In genomic region chr15:53811530-53811929, GRCh38 we compare ENCODE assay signal across 11 cellular contexts. TPM values are rescaled to one million over a fixed set of nuclear protein-coding genes. Genes with fewer than 3 reads are reported as not detected.
DNase-seq lines count a peak whose midpoint lies in the region; ATAC-seq and TF ChIP-seq lines count a peak whose summit lies in the region.
"Had no signal": no experiment of that assay in that cellular context is flagged by ENCODE, and none has a peak within 500 bp of the region (broad histone marks: within the 10 kb centered on the region; RNA-seq: fewer than 3 reads in every experiment).

No MANE protein-coding gene starts in this region.

- H3K27ac ChIP-seq in A673 (ENCODE audit: low read depth, low read length, poor library complexity, severe bottlenecking) (no peak overlapping the region), OCI-LY1 (ENCODE audit: low read depth, low read length, poor library complexity, severe bottlenecking) (no peak overlapping the region), foreskin keratinocyte (no peak overlapping the region)
- no peak overlapping the region for H3K27ac ChIP-seq in naive thymus-derived CD4-positive, alpha-beta T cell (ENCODE audit: low read depth, low read length)
- H3K27ac ChIP-seq: gastrocnemius medialis had no signal

- H3K36me3 ChIP-seq in A673 (ENCODE audit: insufficient read depth, low read length, poor library complexity, severe bottlenecking), result no peaks in the 10 kb centered on the region
- H3K36me3 ChIP-seq in GM06990 (ENCODE audit: control insufficient read depth, insufficient read depth, low read length), result no peaks in the 10 kb centered on the region
- H3K36me3 ChIP-seq in OCI-LY1 (ENCODE audit: insufficient read depth, low read length), result no peaks in the 10 kb centered on the region
- no peaks in the 10 kb centered on the region for H3K36me3 ChIP-seq in naive thymus-derived CD4-positive, alpha-beta T cell (ENCODE audit: control insufficient read depth in 2 of 3, insufficient read depth in 3 of 3, low read length in 3 of 3)
- H3K36me3 ChIP-seq: gastrocnemius medialis had no signal

- H3K27ac Mint-ChIP-seq in naive thymus-derived CD4-positive, alpha-beta T cell, result no peak overlapping the region
- H3K27ac Mint-ChIP-seq: activated CD4-positive, alpha-beta T cell treated with anti-CD3 and anti-CD28 coated beads for 36 hours had no signal

- ATAC-seq in foreskin keratinocyte, result no peak
- ATAC-seq in naive thymus-derived CD4-positive, alpha-beta T cell, result no peak
- ATAC-seq in HG02588 (IDR thresholded peaks at IDR 0.05; ENCODE audit: unreplicated experiment), result no peak
- ATAC-seq: activated CD4-positive, alpha-beta T cell treated with anti-CD3 and anti-CD28 coated beads for 36 hours; gastrocnemius medialis had no signal

- no peaks in the 10 kb centered on the region for H3F3A ChIP-seq in OCI-LY1 (ENCODE audit: insufficient read depth, low read length)

- H3K4me3 ChIP-seq in A673 (ENCODE audit: low read depth, low read length, poor library complexity, severe bottlenecking) (no peak overlapping the region), GM06990 (replicated peaks; ENCODE audit: low read depth, low read length) (no peak overlapping the region), OCI-LY1 (ENCODE audit: low read depth, low read length, poor library complexity, severe bottlenecking) (no peak overlapping the region)
- H3K4me3 ChIP-seq in naive thymus-derived CD4-positive, alpha-beta T cell (ENCODE audit: low read length), result no peak overlapping the region
- H3K4me3 ChIP-seq: gastrocnemius medialis had no signal

- H3K4me1 ChIP-seq in A673 (ENCODE audit: insufficient read depth, low read length, poor library complexity, severe bottlenecking) (no peaks in the 10 kb centered on the region), OCI-LY1 (ENCODE audit: insufficient read depth, low read length, severe bottlenecking) (no peaks in the 10 kb centered on the region), foreskin keratinocyte (no peaks in the 10 kb centered on the region)
- no peaks in the 10 kb centered on the region for H3K4me1 ChIP-seq in naive thymus-derived CD4-positive, alpha-beta T cell (ENCODE audit: control insufficient read depth in 2 of 2, insufficient read depth in 2 of 2, low read length in 2 of 2)
- H3K4me1 ChIP-seq: gastrocnemius medialis had no signal

- DNase-seq in A673 (ENCODE audit: low spot score) (peak; percentile 1), GM06990 (ENCODE audit: extremely low read depth, insufficient read length) (no peak), foreskin keratinocyte (peak in 1 of 2 donors; percentile 1), activated gamma-delta T cell (lab: John Stamatoyannopoulos, UW) (no peak), HCEC 1CT (no peak)
- DNase-seq in naive thymus-derived CD4-positive, alpha-beta T cell, result no peak
- DNase-seq: activated CD4-positive, alpha-beta T cell treated with anti-CD3 and anti-CD28 coated beads for 36 hours; gastrocnemius medialis; NCI-H1694 treated with DMSO at 0.1 percent for 48 hours had no signal

- peak; percentile 34; the same call in 1 of the 2 replicates for TF ChIP-seq CTCF in A673 (conservative IDR thresholded peaks at IDR 0.05; ENCODE audit: low read depth, low read length)
- TF ChIP-seq CTCF in GM06990 (IDR thresholded peaks at IDR 0.05; ENCODE audit: insufficient read depth, low read length, poor library complexity, severe bottlenecking), result peak; percentile 24
- TF ChIP-seq CTCF in OCI-LY1 (IDR thresholded peaks at IDR 0.05; ENCODE audit: low read length), result peak; percentile 39
- peak; percentile 48 for TF ChIP-seq CTCF in foreskin keratinocyte (conservative IDR thresholded peaks at IDR 0.05)

- no peaks in the 10 kb centered on the region for H4K20me1 ChIP-seq in OCI-LY1 (ENCODE audit: insufficient read depth, low read length)

- no peak overlapping the region for H3K4me3 Mint-ChIP-seq in naive thymus-derived CD4-positive, alpha-beta T cell
- H3K4me3 Mint-ChIP-seq: activated CD4-positive, alpha-beta T cell treated with anti-CD3 and anti-CD28 coated beads for 36 hours had no signal

- peaks cover 0 to 5% (median 0%) of the 10 kb centered on the region in 7 donors for H3K4me1 Mint-ChIP-seq in naive thymus-derived CD4-positive, alpha-beta T cell
- H3K4me1 Mint-ChIP-seq: activated CD4-positive, alpha-beta T cell treated with anti-CD3 and anti-CD28 coated beads for 36 hours had no signal

- peaks cover 0 to 12% (median 6%) of the 10 kb centered on the region in 5 donors for H3K27me3 Mint-ChIP-seq in naive thymus-derived CD4-positive, alpha-beta T cell
- H3K27me3 Mint-ChIP-seq: activated CD4-positive, alpha-beta T cell treated with anti-CD3 and anti-CD28 coated beads for 36 hours had no signal

- H3K9me3 ChIP-seq in A673 (ENCODE audit: low read depth, low read length, poor library complexity, severe bottlenecking) (no peaks in the 10 kb centered on the region), OCI-LY1 (ENCODE audit: low read length) (no peaks in the 10 kb centered on the region)
- no peaks in the 10 kb centered on the region for H3K9me3 ChIP-seq in naive thymus-derived CD4-positive, alpha-beta T cell (ENCODE audit: control insufficient read depth in 2 of 3, low read length in 3 of 3)
- H3K9me3 ChIP-seq: gastrocnemius medialis had no signal

- no peaks in the 10 kb centered on the region for H3K27me3 ChIP-seq in A673 (replicated peaks; ENCODE audit: insufficient read depth, low read depth, low read length, poor library complexity)
- H3K27me3 ChIP-seq in GM06990 (replicated peaks; ENCODE audit: control insufficient read depth, insufficient read depth, low read length), result no peaks in the 10 kb centered on the region
- no peaks in the 10 kb centered on the region for H3K27me3 ChIP-seq in OCI-LY1 (ENCODE audit: insufficient read depth, low read length)
- H3K27me3 ChIP-seq in foreskin keratinocyte, result no peaks in the 10 kb centered on the region
- H3K27me3 ChIP-seq in naive thymus-derived CD4-positive, alpha-beta T cell (ENCODE audit: control insufficient read depth in 2 of 2, insufficient read depth in 2 of 2, low read length in 2 of 2), result no peaks in the 10 kb centered on the region
- H3K27me3 ChIP-seq: gastrocnemius medialis had no signal

- no peak overlapping the region for H3K4me2 ChIP-seq in OCI-LY1 (ENCODE audit: low read length)

- intact Hi-C loops in A673 (cut with micrococcal nuclease; ENCODE audit: unreplicated experiment), result no loop called here
- intact Hi-C loops in naive thymus-derived CD4-positive, alpha-beta T cell (cut with micrococcal nuclease), result no loop called here

- no peaks in the 10 kb centered on the region for H3K36me3 Mint-ChIP-seq in naive thymus-derived CD4-positive, alpha-beta T cell

- no peaks in the 10 kb centered on the region for H3K9me2 ChIP-seq in OCI-LY1 (ENCODE audit: low read depth, low read length)

- POLR2A ChIA-PET in A673 (lab: Charles Lee; ENCODE audit: low non-redundant PET), result no interaction called here
- POLR2A ChIA-PET in naive thymus-derived CD4-positive, alpha-beta T cell (lab: Charles Lee), result no interaction called here

- CTCF ChIA-PET in A673 (lab: Charles Lee), result interaction anchor here (0.6 kb wide), 1 partner anchor 1279 kb away, joined by 5 read pairs; no protein-coding TSS in a partner anchor
- CTCF ChIA-PET in naive thymus-derived CD4-positive, alpha-beta T cell (lab: Charles Lee), result no interaction called here

- BruUV-seq in A673 (replicated peaks; lab: Mats Ljungman, UMichigan), result no TSS peak

- H3K79me2 ChIP-seq in OCI-LY1 (ENCODE audit: insufficient read depth, low read length), result no peaks in the 10 kb centered on the region

- H3K9me3 Mint-ChIP-seq in naive thymus-derived CD4-positive, alpha-beta T cell, result peaks cover 0 to 2% (median 0%) of the 10 kb centered on the region in 11 donors

- H3K9ac ChIP-seq in OCI-LY1 (ENCODE audit: low read length), result no peak overlapping the region

- H2AFZ ChIP-seq in OCI-LY1 (ENCODE audit: low read length), result no peak overlapping the region

RNA-seq across cellular contexts. Expression of gene WDR72, which starts 52.1 kb away (rescaled TPM):
- total RNA-seq in A673 (2021) (not detected in 2 replicates), foreskin keratinocyte (not detected in 2 replicates)
- not detected in 2 replicates for polyA plus RNA-seq in foreskin keratinocyte
- not detected for total RNA-seq in naive thymus-derived CD4-positive, alpha-beta T cell
- not detected for polyA plus RNA-seq in naive thymus-derived CD4-positive, alpha-beta T cell
- total RNA-seq: activated CD4-positive, alpha-beta T cell treated with anti-CD3 and anti-CD28 coated beads for 36 hours had no signal
